ENCODE assay signal across 16 cellular contexts in genomic region chr7:2701406-2701805, GRCh38. TPM values are rescaled to one million over a fixed set of nuclear protein-coding genes. Genes with fewer than 3 reads are reported as not detected.
"Had no signal": no experiment of that assay in that cellular context is flagged by ENCODE, and none has a peak within 500 bp of the region (broad histone marks: within the 10 kb centered on the region; RNA-seq: fewer than 3 reads in every experiment).

No MANE protein-coding gene starts in this region.

- H3K9me3 Mint-ChIP-seq: activated CD4-positive, alpha-beta T cell treated with anti-CD3 and anti-CD28 coated beads, Interleukin-2, amount 10 ng/mL, durations not matched to agents 24 days and 14 days; memory B cell; natural killer cell; stimulated activated naive CD8-positive, alpha-beta T cell treated with anti-CD3 and anti-CD28 coated beads, Interleukin-15, amount 100 ng/mL, for 72 hours had no signal

- H3K36me3 ChIP-seq: brain microvascular endothelial cell, left lung, thoracic aorta had no signal

- ATAC-seq: activated CD8-positive, alpha-beta T cell treated with anti-CD3 and anti-CD28 coated beads, Interleukin-2, amount 10 ng/mL, durations not matched to agents 7 days and 5 days; natural killer cell; stimulated activated naive CD8-positive, alpha-beta T cell treated with anti-CD3 and anti-CD28 coated beads, Interleukin-15, amount 100 ng/mL, for 72 hours had no signal

- H3K4me3 ChIP-seq: hepatocyte, left lung, thoracic aorta had no signal

- FAIRE-seq: endometrium had no signal

- H3K27me3 Mint-ChIP-seq: activated naive CD8-positive, alpha-beta T cell had no signal

- H3K9me3 ChIP-seq: left lung, thoracic aorta had no signal

- H3K4me2 ChIP-seq: hepatocyte had no signal

- H3K27ac Mint-ChIP-seq: activated CD4-positive, alpha-beta T cell treated with anti-CD3 and anti-CD28 coated beads, Interleukin-2, amount 10 ng/mL, durations not matched to agents 24 days and 14 days; activated naive CD8-positive, alpha-beta T cell; memory B cell had no signal

- H3K27ac ChIP-seq: brain microvascular endothelial cell, hepatocyte, left lung, thoracic aorta had no signal

- H3K4me1 ChIP-seq: left lung had no signal

- H3K4me3 Mint-ChIP-seq: activated CD4-positive, alpha-beta T cell treated with anti-CD3 and anti-CD28 coated beads, Interleukin-2, amount 10 ng/mL, durations not matched to agents 24 days and 14 days; activated CD8-positive, alpha-beta T cell treated with anti-CD3 and anti-CD28 coated beads, Interleukin-2, amount 10 ng/mL, durations not matched to agents 7 days and 5 days; activated naive CD8-positive, alpha-beta T cell; memory B cell; stimulated activated naive CD8-positive, alpha-beta T cell treated with anti-CD3 and anti-CD28 coated beads, Interleukin-15, amount 100 ng/mL, for 72 hours had no signal

- H3K27me3 ChIP-seq: brain microvascular endothelial cell, hepatocyte had no signal

- DNase-seq: activated CD4-positive, alpha-beta T cell treated with anti-CD3 and anti-CD28 coated beads, Interleukin-2, amount 10 ng/mL, durations not matched to agents 24 days and 14 days; activated CD4-positive, CD25-positive, alpha-beta regulatory T cell; activated CD8-positive, alpha-beta memory T cell treated with anti-CD3 and anti-CD28 coated beads, Interleukin-2, amount 50 U/mL, for 48 hours; activated CD8-positive, alpha-beta T cell treated with anti-CD3 and anti-CD28 coated beads, Interleukin-2, amount 10 ng/mL, durations not matched to agents 7 days and 5 days; activated gamma-delta T cell treated with Interleukin-2 at 50 U/mL for 16 hours; brain microvascular endothelial cell; islet precursor cell; natural killer cell; stimulated activated naive CD8-positive, alpha-beta T cell treated with anti-CD3 and anti-CD28 coated beads, Interleukin-15, amount 100 ng/mL, for 72 hours; SW 1271 had no signal

- H3K36me3 Mint-ChIP-seq: activated naive CD8-positive, alpha-beta T cell; memory B cell; natural killer cell had no signal

RNA-seq across cellular contexts. Expression of gene AMZ1, which starts 13.4 kb away (rescaled TPM):
- total RNA-seq: activated CD4-positive, alpha-beta T cell treated with anti-CD3 and anti-CD28 coated beads, Interleukin-2, amount 10 ng/mL, durations not matched to agents 24 days and 14 days; activated CD8-positive, alpha-beta T cell treated with anti-CD3 and anti-CD28 coated beads, Interleukin-2, amount 10 ng/mL, durations not matched to agents 7 days and 5 days; hepatocyte had no signal
